ENCODE assay signal across 8 cellular contexts in the genomic region with DNA sequence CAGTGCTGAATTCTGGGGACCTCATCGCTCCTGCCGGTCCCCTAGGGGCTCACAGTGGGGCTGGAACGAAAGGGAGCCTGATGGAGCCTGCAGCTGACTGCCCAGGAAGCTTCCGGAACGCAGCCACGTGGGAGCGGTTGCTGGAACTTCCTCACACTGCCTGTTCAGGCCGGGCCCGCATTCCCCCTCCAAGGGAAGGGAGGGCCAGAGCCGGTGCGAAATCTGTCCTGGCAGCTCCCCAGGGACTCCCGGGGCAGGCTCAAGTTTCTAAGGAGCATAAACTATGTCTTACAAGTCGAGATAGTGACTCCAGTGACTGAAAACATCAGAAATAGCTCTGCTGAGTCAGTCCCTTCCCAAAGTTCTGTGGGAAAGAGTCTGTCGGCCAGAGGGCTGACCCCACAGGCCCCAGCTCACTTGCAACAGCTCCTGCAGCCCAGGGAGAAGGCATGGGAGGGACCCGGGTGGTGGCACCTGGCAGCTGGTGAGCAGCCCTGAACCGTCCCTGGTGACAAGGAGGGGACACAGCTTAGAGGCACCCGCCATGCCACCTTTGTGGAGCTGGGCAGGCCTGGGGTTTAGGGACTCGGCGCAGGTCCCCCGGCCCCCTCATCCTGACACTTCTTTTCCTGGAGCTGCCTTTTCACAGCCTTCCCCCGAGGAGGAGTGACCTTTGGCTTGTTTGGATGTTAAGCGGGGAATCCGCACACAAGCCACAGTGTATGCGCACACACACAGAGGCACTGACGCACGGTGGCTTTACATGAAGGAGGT. TPM values are rescaled to one million over a fixed set of nuclear protein-coding genes. Genes with fewer than 3 reads are reported as not detected.
DNase-seq lines count a peak whose midpoint lies in the region; ATAC-seq, FAIRE-seq and TF ChIP-seq lines count a peak whose summit lies in the region.

No MANE protein-coding gene starts in this region.

- TF ChIP-seq CTCF in K562 (IDR thresholded peaks at IDR 0.05 in 2 of 3, conservative IDR thresholded peaks at IDR 0.05 in 1 of 3; ENCODE audit: insufficient read depth in 2 of 3, low read depth in 1 of 3, low read length in 3 of 3) (no peak), smooth muscle cell (IDR thresholded peaks at IDR 0.05; ENCODE audit: borderline replicate concordance, insufficient read depth, poor library complexity, severe bottlenecking) (no peak), type B pancreatic cell (conservative IDR thresholded peaks at IDR 0.05) (no peak)

- no peaks in the 10 kb centered on the region for H3K4me1 Mint-ChIP-seq in type B pancreatic cell (ENCODE audit: unreplicated experiment)

- H3K9me1 ChIP-seq in K562 (ENCODE audit: control insufficient read depth, insufficient read depth, low read length) = no peaks in the 10 kb centered on the region

- H3F3A ChIP-seq in smooth muscle cell (ENCODE audit: low read depth) = peaks cover 8% of the 10 kb centered on the region

- H3K27me3 ChIP-seq in K562 (ENCODE audit: control insufficient read depth in 2 of 2, insufficient read depth in 2 of 2, low read length in 2 of 2) (no peaks in the 10 kb centered on the region), smooth muscle cell (ENCODE audit: low read depth) (no peaks in the 10 kb centered on the region)

- H3K27ac Mint-ChIP-seq in type B pancreatic cell = no peak overlapping the region

- DNase-seq in HCEC 1CT (peak; percentile 63), K562 (ENCODE audit: extremely low read depth in 1 of 4, low spot score in 3 of 4) (peak; percentile 72 to 87 (median 81)), islet precursor cell (peak; percentile 70), smooth muscle cell (lab: John Stamatoyannopoulos, UW; ENCODE audit: unreplicated experiment) (peak; percentile 76), midbrain (lab: John Stamatoyannopoulos, UW) (no peak), DMS53 treated with DMSO at 0.1 percent for 48 hours (lab: John Stamatoyannopoulos, UW; ENCODE audit: unreplicated experiment) (no peak), type B pancreatic cell (ENCODE audit: extremely low spot score, unreplicated experiment) (no peak)

- H3K27me3 Mint-ChIP-seq in type B pancreatic cell = no peaks in the 10 kb centered on the region

- H3K4me3 ChIP-seq in K562 (no peak overlapping the region; the same call in 1 of the 2 replicates), smooth muscle cell (no peak overlapping the region)

- TF ChIP-seq POLR2A in K562 (conservative IDR thresholded peaks at IDR 0.05) = peak; percentile 53; the same call in 1 of the 2 replicates

- H3K9me3 ChIP-seq in K562 (replicated peaks; ENCODE audit: control insufficient read depth, insufficient read depth, low read depth, low read length) = peaks cover 8% of the 10 kb centered on the region
- H3K9me3 ChIP-seq in smooth muscle cell (replicated peaks; ENCODE audit: low read depth) = no peaks in the 10 kb centered on the region

- no peak overlapping the region for H3K4me3 Mint-ChIP-seq in type B pancreatic cell

- no TSS peak for BruUV-seq in K562 (replicated peaks; lab: Mats Ljungman, UMichigan)

- H3K4me1 ChIP-seq in K562 (replicated peaks in 1 of 2; ENCODE audit: control insufficient read depth in 2 of 2, insufficient read depth in 2 of 2, low read length in 2 of 2) (peaks cover 14 to 51% of the 10 kb centered on the region in 2 experiments), smooth muscle cell (ENCODE audit: low read depth) (peaks cover 4% of the 10 kb centered on the region)

- intact Hi-C loops in K562 (cut with micrococcal nuclease) = no loop called here

- CTCF ChIA-PET in K562 (lab: Yijun Ruan, JAX; ENCODE audit: low intra/inter-chr PET ratio) = no interaction called here

- peak overlapping the region; percentile 77 for H2AFZ ChIP-seq in K562 (ENCODE audit: low read depth, low read length)
- H2AFZ ChIP-seq in smooth muscle cell (ENCODE audit: low read depth) = no peak overlapping the region

- peak; percentile 90 for ATAC-seq in K562
- ATAC-seq in GM21529 (IDR thresholded peaks at IDR 0.05; ENCODE audit: unreplicated experiment) = no peak

- H3K36me3 Mint-ChIP-seq in type B pancreatic cell = peaks cover 8% of the 10 kb centered on the region

- FAIRE-seq in K562 (lab: Jason Lieb, UNC) = peak; percentile 98

- POLR2A ChIA-PET in K562 (lab: Yijun Ruan, JAX) = interaction anchor here (0.6 to 1.2 kb wide), 4 partner anchors 8 to 22 kb away, joined by 3 to 6 read pairs (median 4); no protein-coding TSS in a partner anchor

- H3K79me2 ChIP-seq in K562 (ENCODE audit: control insufficient read depth, insufficient read depth, low read length) (no peaks in the 10 kb centered on the region), smooth muscle cell (ENCODE audit: low read depth) (no peaks in the 10 kb centered on the region)

- no peaks in the 10 kb centered on the region for H3K36me3 ChIP-seq in K562 (ENCODE audit: control insufficient read depth, insufficient read depth, low read length)
- no peaks in the 10 kb centered on the region for H3K36me3 ChIP-seq in smooth muscle cell (ENCODE audit: low read depth)

- no peaks in the 10 kb centered on the region for H4K20me1 ChIP-seq in K562 (replicated peaks; ENCODE audit: control insufficient read depth, insufficient read depth, low read length)
- H4K20me1 ChIP-seq in smooth muscle cell (ENCODE audit: low read depth) = no peaks in the 10 kb centered on the region

- H3K4me2 ChIP-seq in K562 (ENCODE audit: insufficient read depth, low read length) (peak overlapping the region; percentile 73), smooth muscle cell (peak overlapping the region; percentile 53)

- peak in 1 of 2 experiments; percentile 24; a peak in 1 of 4 replicates for TF ChIP-seq RAD21 in K562 (CRISPR knock-in tag; conservative IDR thresholded peaks at IDR 0.05 in 1 of 2, IDR thresholded peaks at IDR 0.05 in 1 of 2)

- in situ Hi-C loops in K562 (cut with MboI) = no loop called here

- H3K9me3 Mint-ChIP-seq in type B pancreatic cell = peaks cover 15% of the 10 kb centered on the region

- peak; percentile 78 for TF ChIP-seq EP300 in K562 (IDR thresholded peaks at IDR 0.05; ENCODE audit: low read length)

- H3K9ac ChIP-seq in K562 (ENCODE audit: insufficient read depth in 1 of 2, low read depth in 2 of 2, low read length in 2 of 2) (peak overlapping the region; percentile 71 to 88), smooth muscle cell (ENCODE audit: low read depth) (peak overlapping the region; percentile 51)

- H3K27ac ChIP-seq in K562 (ENCODE audit: extremely low read depth, low read depth, low read length) = peak overlapping the region; percentile 93
- H3K27ac ChIP-seq in smooth muscle cell (ENCODE audit: low read depth) = peak overlapping the region; percentile 86

- WGBS in K562 (ENCODE audit: insufficient coverage, low coverage, missing lambda C conversion rate) = 37% methylated on average over 17 of the region's 26 CpGs
- WGBS in smooth muscle cell (ENCODE audit: low lambda C conversion rate) = 48% methylated on average over 26 of the region's 26 CpGs

TF ChIP-seq in K562, 482 proteins besides CTCF, POLR2A, EP300 and RAD21 (continues in another document):
- TF ChIP-seq TAF9B (IDR thresholded peaks at IDR 0.05; ENCODE audit: partially characterized antibody) (no peak), ATF7 (IDR thresholded peaks at IDR 0.05) (peak; percentile 64), ZNF561 (CRISPR knock-in tag; conservative IDR thresholded peaks at IDR 0.05) (no peak), TCF7 (IDR thresholded peaks at IDR 0.05; ENCODE audit: borderline replicate concordance) (no peak), C11orf30 (IDR thresholded peaks at IDR 0.05; ENCODE audit: low read depth) (peak; percentile 86)
- TF ChIP-seq, protein P1, sequence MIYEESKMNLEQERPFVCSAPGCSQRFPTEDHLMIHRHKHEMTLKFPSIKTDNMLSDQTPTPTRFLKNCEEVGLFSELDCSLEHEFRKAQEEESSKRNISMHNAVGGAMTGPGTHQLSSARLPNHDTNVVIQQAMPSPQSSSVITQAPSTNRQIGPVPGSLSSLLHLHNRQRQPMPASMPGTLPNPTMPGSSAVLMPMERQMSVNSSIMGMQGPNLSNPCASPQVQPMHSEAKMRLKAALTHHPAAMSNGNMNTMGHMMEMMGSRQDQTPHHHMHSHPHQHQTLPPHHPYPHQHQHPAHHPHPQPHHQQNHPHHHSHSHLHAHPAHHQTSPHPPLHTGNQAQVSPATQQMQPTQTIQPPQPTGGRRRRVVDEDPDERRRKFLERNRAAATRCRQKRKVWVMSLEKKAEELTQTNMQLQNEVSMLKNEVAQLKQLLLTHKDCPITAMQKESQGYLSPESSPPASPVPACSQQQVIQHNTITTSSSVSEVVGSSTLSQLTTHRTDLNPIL (CRISPR knock-in tag; IDR thresholded peaks at IDR 0.05) = no peak
- TF ChIP-seq, protein P2, sequence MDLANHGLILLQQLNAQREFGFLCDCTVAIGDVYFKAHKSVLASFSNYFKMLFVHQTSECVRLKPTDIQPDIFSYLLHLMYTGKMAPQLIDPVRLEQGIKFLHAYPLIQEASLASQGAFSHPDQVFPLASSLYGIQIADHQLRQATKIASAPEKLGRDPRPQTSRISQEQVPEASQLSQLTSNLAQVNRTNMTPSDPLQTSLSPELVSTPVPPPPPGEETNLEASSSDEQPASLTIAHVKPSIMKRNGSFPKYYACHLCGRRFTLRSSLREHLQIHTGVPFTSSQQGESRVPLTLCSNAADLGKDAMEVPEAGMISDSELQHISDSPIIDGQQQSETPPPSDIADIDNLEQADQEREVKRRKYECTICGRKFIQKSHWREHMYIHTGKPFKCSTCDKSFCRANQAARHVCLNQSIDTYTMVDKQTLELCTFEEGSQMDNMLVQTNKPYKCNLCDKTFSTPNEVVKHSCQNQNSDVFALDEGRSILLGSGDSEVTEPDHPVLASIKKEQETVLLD (IDR thresholded peaks at IDR 0.05) = no peak

RNA-seq across cellular contexts. Expression of gene PDGFA, which starts 47.6 kb away (rescaled TPM):
- total RNA-seq in K562 (2011; cell fraction: chromatin; rRNA removed; ENCODE audit: low replicate concordance) = 21.5 and 51.6 TPM in 2 replicates
- total RNA-seq in K562 (2011; cell fraction: nucleolus; rRNA removed) = 36.1 and 57.4 TPM in 2 replicates
- 30.2 and 38.4 TPM in 2 replicates for total RNA-seq in K562 (2011; cell fraction: nucleoplasm; rRNA removed)
- 8.1 and 10.0 TPM in 2 replicates for total RNA-seq in K562 (2014; rRNA removed)
- total RNA-seq in K562 (2014; rRNA removed; fragmentation: Illumina TruSeq; extraction: Trizol) = 3.6 and 5.0 TPM in 2 replicates
- 4.6 and 6.1 TPM in 2 replicates for total RNA-seq in K562 (2015; rRNA removed; fragmentation: Illumina TruSeq; extraction: Trizol)
- 9.8 and 10.2 TPM in 2 replicates for total RNA-seq in K562 (2021)
- polyA plus RNA-seq in K562 (2011; rRNA removed) = 7.9 TPM in 2 replicates
- polyA plus RNA-seq in K562 (2011; cell fraction: cytosol; rRNA removed) = 5.2 and 10.8 TPM in 2 replicates
- 13.3 and 32.6 TPM in 2 replicates for polyA plus RNA-seq in K562 (2011; cell fraction: nucleus; rRNA removed)
- polyA plus RNA-seq in K562 (2012) = 6.4 and 9.1 TPM in 2 replicates
- polyA plus RNA-seq in K562 (2014; fragmentation: Illumina TruSeq; extraction: Trizol) = 2.5 and 4.7 TPM in 2 replicates
- polyA plus RNA-seq in K562 (2014; fragmentation: Nextera tagmentation; extraction: Ambion mirVana) = 1 to 10 TPM; 3.9 to 9.5 TPM
- polyA plus RNA-seq in K562 (2014; rRNA removed) = 2.6 and 3.6 TPM in 2 replicates
- 24.4 and 37.5 TPM in 2 replicates for polyA minus RNA-seq in K562 (2011; rRNA and poly(A)+ RNA removed)
- polyA minus RNA-seq in K562 (2011; cell fraction: cytosol; rRNA and poly(A)+ RNA removed) = 34.5 and 45.2 TPM in 2 replicates
- polyA minus RNA-seq in K562 (2011; cell fraction: nucleus; rRNA and poly(A)+ RNA removed) = 11.0 and 13.5 TPM in 2 replicates
- 68.1 and 97.2 TPM in 2 replicates for total RNA-seq in smooth muscle cell
- polyA plus RNA-seq in smooth muscle cell = 32.0 and 33.7 TPM in 2 replicates
- total RNA-seq in type B pancreatic cell (ENCODE audit: low replicate concordance) = 28.1 and 49.7 TPM in 2 replicates

Comparison
In these comparisons a context has a peak if more than half of its experiments do, and no peak if none do; other contexts are left out.
1. DNase-seq: peak in HCEC 1CT (single experiment), K562 (4 of 4), islet precursor cell (single experiment) and smooth muscle cell (single experiment); none in midbrain (single experiment), DMS53 treated with DMSO at 0.1 percent for 48 hours (single experiment) and type B pancreatic cell (single experiment).